In the genomic region with DNA sequence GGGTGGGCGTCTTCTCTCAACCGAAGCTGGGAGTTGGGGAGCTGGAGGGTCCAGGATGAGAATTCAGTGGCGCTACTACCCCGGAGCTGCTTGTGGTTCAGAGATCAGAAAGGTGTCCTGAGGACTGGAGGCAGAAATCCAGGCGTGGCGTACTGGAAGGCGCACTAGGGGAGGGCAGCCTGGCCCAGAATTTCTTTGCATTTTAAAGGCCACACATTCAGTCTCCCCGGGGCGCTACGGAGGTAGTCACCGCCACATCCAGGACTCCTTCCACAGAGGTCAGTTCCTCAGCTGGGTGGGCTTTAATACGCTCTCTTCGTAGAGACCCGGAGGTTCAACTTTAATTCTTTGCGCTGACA, we compare ENCODE assay signal across 8 cellular contexts. TPM values are rescaled to one million over a fixed set of nuclear protein-coding genes. Genes with fewer than 3 reads are reported as not detected.
A peak's percentile ranks its signal among the peaks of the same experiment; 100 is the strongest.
DNase-seq lines count a peak whose midpoint lies in the region; ATAC-seq and TF ChIP-seq lines count a peak whose summit lies in the region.

No MANE protein-coding gene starts in this region.

- DNase-seq in ELF-1 (ENCODE audit: low read depth, low spot score), result peak; percentile 77
- DNase-seq in Karpas-422, result peak; percentile 70
- no peak for DNase-seq in astrocyte of the cerebellum (ENCODE audit: low read depth)
- DNase-seq in kidney epithelial cell (ENCODE audit: low read depth), result no peak
- no peak for DNase-seq in thoracic aorta (ENCODE audit: low spot score)
- no peak for DNase-seq in NCI-H1694 (lab: John Stamatoyannopoulos, UW)
- no peak for DNase-seq in T-helper 9 cell

- peaks cover 45% of the 10 kb centered on the region for H3K79me2 ChIP-seq in Karpas-422 (ENCODE audit: low read length)

- TF ChIP-seq CTCF in astrocyte of the cerebellum (IDR thresholded peaks at IDR 0.05; ENCODE audit: low read depth, low read length, missing control alignments), result no peak
- TF ChIP-seq CTCF in kidney epithelial cell (IDR thresholded peaks at IDR 0.05; ENCODE audit: insufficient read depth, low read length, poor library complexity, severe bottlenecking), result no peak
- no peak for TF ChIP-seq CTCF in thoracic aorta (IDR thresholded peaks at IDR 0.05)

- ATAC-seq in GM21717 (IDR thresholded peaks at IDR 0.05; ENCODE audit: unreplicated experiment) (peak; percentile 5), thoracic aorta (ENCODE audit: insufficient number of reproducible peaks, low FRiP score, low read depth) (no peak)

- peak overlapping the region; percentile 88 for H3K4me3 ChIP-seq in Karpas-422 (ENCODE audit: low read length)
- H3K4me3 ChIP-seq in astrocyte of the cerebellum (ENCODE audit: low read depth, low read length), result peak overlapping the region; percentile 53
- peak overlapping the region; percentile 68 for H3K4me3 ChIP-seq in kidney epithelial cell (ENCODE audit: low read depth, low read length)
- peak overlapping the region; percentile 78 for H3K4me3 ChIP-seq in thoracic aorta

- peak overlapping the region; percentile 84 for H3K9ac ChIP-seq in Karpas-422 (ENCODE audit: low read length)

- H3K9me3 ChIP-seq in Karpas-422 (ENCODE audit: low read length), result no peaks in the 10 kb centered on the region
- H3K9me3 ChIP-seq in thoracic aorta, result no peaks in the 10 kb centered on the region

- no peaks in the 10 kb centered on the region for H3K9me2 ChIP-seq in Karpas-422 (replicated peaks; ENCODE audit: insufficient read depth, low read length)

- in situ Hi-C loops in astrocyte of the cerebellum (cut with HindIII; ENCODE audit: low sequenced_read_pairs), result no loop called here

- H3K36me3 ChIP-seq in Karpas-422 (ENCODE audit: insufficient read depth, low read length) (no peaks in the 10 kb centered on the region), kidney epithelial cell (ENCODE audit: control insufficient read depth, insufficient read depth, low read length) (no peaks in the 10 kb centered on the region), thoracic aorta (no peaks in the 10 kb centered on the region)

- peak overlapping the region; percentile 62; the same call in 1 of the 2 replicates for H2AFZ ChIP-seq in Karpas-422 (ENCODE audit: low read length)

- peaks cover 35% of the 10 kb centered on the region; the same call in 1 of the 2 replicates for H4K20me1 ChIP-seq in Karpas-422 (ENCODE audit: insufficient read depth, low read depth, low read length)

- H3K27me3 ChIP-seq in Karpas-422 (ENCODE audit: low read length) (no peaks in the 10 kb centered on the region; the same call in 1 of the 2 replicates), kidney epithelial cell (ENCODE audit: control insufficient read depth, insufficient read depth, low read length) (no peaks in the 10 kb centered on the region), thoracic aorta (replicated peaks; ENCODE audit: insufficient read depth) (no peaks in the 10 kb centered on the region)

- H3K4me1 ChIP-seq in Karpas-422 (ENCODE audit: low read length), result peaks cover 67% of the 10 kb centered on the region
- H3K4me1 ChIP-seq in thoracic aorta (ENCODE audit: control insufficient read depth in 1 of 2, low read depth in 2 of 2), result peaks cover 0 to 10% of the 10 kb centered on the region in 2 donors

- H3K27ac ChIP-seq in Karpas-422 (ENCODE audit: low read length) (peak overlapping the region; percentile 94), thoracic aorta (peak overlapping the region in 1 of 2 donors; percentile 25)

- H3K4me2 ChIP-seq in Karpas-422 (ENCODE audit: low read depth, low read length, poor library complexity, severe bottlenecking), result peak overlapping the region; percentile 86

RNA-seq across cellular contexts. Expression of a gene that starts 0.3 kb away (rescaled TPM):
- 42.0 and 58.9 TPM in 2 replicates for total RNA-seq in Karpas-422 (2014; rRNA removed; shearing (Covaris generic); ENCODE audit: low replicate concordance)
- total RNA-seq in kidney epithelial cell, result 6.3 and 7.7 TPM in 2 replicates
- total RNA-seq in thoracic aorta, result 10 to 100 TPM; 15.7 to 16.6 TPM

Comparison
In these comparisons a context has a peak if more than half of its experiments do, and no peak if none do; other contexts are left out.
1. DNase-seq: peak in ELF-1 (single experiment) and Karpas-422 (single experiment); none in astrocyte of the cerebellum (single experiment), kidney epithelial cell (single experiment), thoracic aorta (single experiment), NCI-H1694 (single experiment) and T-helper 9 cell (single experiment).
2. Peak in every context shown above with its lines, with median percentiles within 50 percentile points of each other: H3K4me3 ChIP-seq.